In genomic region chr7:47819054-47819920, GRCh38 we compare ENCODE assay signal across 8 cellular contexts.
DNase-seq lines count a peak whose midpoint lies in the region; ATAC-seq and TF ChIP-seq lines count a peak whose summit lies in the region.

No MANE protein-coding gene starts in this region.

- H3K4me3 ChIP-seq in fibroblast of villous mesenchyme (ENCODE audit: low read depth, low read length) = no peak overlapping the region

- ATAC-seq in GM19397 (IDR thresholded peaks at IDR 0.05; ENCODE audit: unreplicated experiment) (no peak), GM21723 (IDR thresholded peaks at IDR 0.05; ENCODE audit: unreplicated experiment) (no peak)

- H3K4me3 Mint-ChIP-seq in HFFc6 = no peak overlapping the region

- no peak overlapping the region for H3K27ac Mint-ChIP-seq in HFFc6

- TF ChIP-seq CTCF in HFFc6 (IDR thresholded peaks at IDR 0.05) (peak; percentile 98), fibroblast of villous mesenchyme (IDR thresholded peaks at IDR 0.05; ENCODE audit: insufficient read depth, low read depth, low read length) (peak; percentile 96)

- H3K9me3 Mint-ChIP-seq in HFFc6 = no peaks in the 10 kb centered on the region

- no peaks in the 10 kb centered on the region for H3K36me3 Mint-ChIP-seq in HFFc6 (ENCODE audit: low read depth)

- peaks cover 36% of the 10 kb centered on the region for H3K4me1 Mint-ChIP-seq in HFFc6 (ENCODE audit: low read depth)

- DNase-seq in EL (peak; percentile 75), HFFc6 (peak; percentile 71), NCI-H69 (lab: John Stamatoyannopoulos, UW) (peak; percentile 79), activated T-cell treated with anti-CD3 and anti-CD28 coated beads for 4 hours (peak; percentile 19), fibroblast of villous mesenchyme (ENCODE audit: low read depth) (peak; percentile 86), nucleus accumbens (lab: John Stamatoyannopoulos, UW) (peak in 43 of 56 donors; percentile 4 to 83 (median 36))

- H3K27me3 Mint-ChIP-seq in HFFc6 (ENCODE audit: insufficient read depth) = no peaks in the 10 kb centered on the region

Comparison
In these comparisons a context has a peak if more than half of its experiments do, and no peak if none do; other contexts are left out.
1. DNase-seq: peak in every context shown above with its lines; median percentile 86 in fibroblast of villous mesenchyme; 79 in NCI-H69; 75 in EL; 71 in HFFc6; 36 in nucleus accumbens; 19 in activated T-cell treated with anti-CD3 and anti-CD28 coated beads for 4 hours.